In genomic region chr20:22524393-22525015, GRCh38 we compare ENCODE assay signal across 20 cellular contexts. TPM values are rescaled to one million over a fixed set of nuclear protein-coding genes. Genes with fewer than 3 reads are reported as not detected.
A peak's percentile ranks its signal among the peaks of the same experiment; 100 is the strongest.
DNase-seq lines count a peak whose midpoint lies in the region; ATAC-seq and TF ChIP-seq lines count a peak whose summit lies in the region.
"Had no signal": no experiment of that assay in that cellular context is flagged by ENCODE, and none has a peak within 500 bp of the region (broad histone marks: within the 10 kb centered on the region; RNA-seq: fewer than 3 reads in every experiment).

No MANE protein-coding gene starts in this region.

- peak overlapping the region in 1 of 2 donors; percentile 17 for H3K9ac ChIP-seq in liver (ENCODE audit: low read depth in 1 of 2, low read length in 2 of 2)
- H3K9ac ChIP-seq: KMS-11 had no signal

- DNase-seq in Caco-2: no peak
- DNase-seq in coronary artery (ENCODE audit: low spot score): peak; percentile 14
- no peak for DNase-seq in sciatic nerve (ENCODE audit: low spot score)
- DNase-seq in GM20000 (ENCODE audit: low spot score): no peak
- DNase-seq in PC-9: no peak
- DNase-seq in middle frontal gyrus (ENCODE audit: extremely low spot score, low spot score): no peak
- DNase-seq: Calu3; CD4-positive, alpha-beta memory T cell; EL; H7; HFFc6; NCI-H1417; NCI-H187; NCI-H2107 had no signal

- POLR2A ChIA-PET in Caco-2 (lab: Charles Lee) (interaction anchor here (0.7 to 2.9 kb wide), 10 partner anchors 9 to 62 kb away, joined by 3 to 62 read pairs (median 5); partner anchors contain the start of gene FOXA2), PC-9 (lab: Charles Lee; ENCODE audit: unreplicated experiment) (no interaction called here)

- TF ChIP-seq CTCF in Caco-2 (IDR thresholded peaks at IDR 0.05; ENCODE audit: insufficient read depth in 1 of 2, low read depth in 1 of 2, low read length in 1 of 2, severe bottlenecking in 1 of 2, unreplicated experiment in 1 of 2) (no peak), coronary artery (IDR thresholded peaks at IDR 0.05) (no peak), liver (IDR thresholded peaks at IDR 0.05; ENCODE audit: low read depth, low read length, missing input control) (no peak), GM20000 (IDR thresholded peaks at IDR 0.05; ENCODE audit: extremely low read depth, missing control alignments) (no peak), PC-9 (conservative IDR thresholded peaks at IDR 0.05) (no peak)

- no peak overlapping the region for H3K27ac ChIP-seq in coronary artery
- peak overlapping the region; percentile 75 to 86 for H3K27ac ChIP-seq in liver (ENCODE audit: low read depth in 1 of 2, low read length in 2 of 2)
- no peak overlapping the region for H3K27ac ChIP-seq in PC-9
- H3K27ac ChIP-seq: KMS-11 had no signal

- H3K9me3 Mint-ChIP-seq in Caco-2 (ENCODE audit: unreplicated experiment): peaks cover 8% of the 10 kb centered on the region

- peak overlapping the region; percentile 99 for H3K27ac Mint-ChIP-seq in Caco-2 (ENCODE audit: unreplicated experiment)
- H3K27ac Mint-ChIP-seq: HFFc6 had no signal

- H3K9me3 ChIP-seq in Caco-2 (no peaks in the 10 kb centered on the region), liver (ENCODE audit: control insufficient read depth in 4 of 4, low read length in 3 of 4) (no peaks in the 10 kb centered on the region), PC-9 (ENCODE audit: insufficient read depth, low read depth) (no peaks in the 10 kb centered on the region)

- BruUV-seq in Caco-2 (replicated peaks; lab: Mats Ljungman, UMichigan) (no TSS peak), PC-9 (replicated peaks; lab: Mats Ljungman, UMichigan) (no TSS peak)

- no peak for TF ChIP-seq RAD21 in liver (IDR thresholded peaks at IDR 0.05)

- no peak overlapping the region for H3K4me2 ChIP-seq in PC-9
- H3K4me2 ChIP-seq: KMS-11 had no signal

- H3K36me3 ChIP-seq in Caco-2 (ENCODE audit: control insufficient read depth, insufficient read depth, low read length) (no peaks in the 10 kb centered on the region), liver (ENCODE audit: control insufficient read depth in 4 of 4, insufficient read depth in 3 of 4, low read depth in 1 of 4, low read length in 3 of 4) (no peaks in the 10 kb centered on the region), PC-9 (ENCODE audit: low read depth) (no peaks in the 10 kb centered on the region)

- intact Hi-C loops in Caco-2 (cut with micrococcal nuclease; ENCODE audit: unreplicated experiment) (loop anchor here (1.0 to 5.0 kb wide), 4 partner anchors 12 to 122 kb away; no protein-coding TSS in a partner anchor), sciatic nerve (cut with DNase I) (loop anchor here (5.0 kb wide), 1 partner anchor 1378 kb away; no protein-coding TSS in a partner anchor), PC-9 (cut with micrococcal nuclease; ENCODE audit: unreplicated experiment) (no loop called here)

- WGBS in liver: 27% methylated on average over 6 of the region's 6 CpGs

- H4K20me1 ChIP-seq in PC-9 (ENCODE audit: insufficient read depth): no peaks in the 10 kb centered on the region

- H3K36me3 Mint-ChIP-seq in Caco-2 (ENCODE audit: insufficient read depth, unreplicated experiment): peaks cover 18% of the 10 kb centered on the region
- H3K36me3 Mint-ChIP-seq: CD4-positive, alpha-beta memory T cell had no signal

- CTCF ChIA-PET in Caco-2 (lab: Charles Lee) (interaction anchor here (0.8 to 2.1 kb wide), 7 partner anchors 10 to 72 kb away, joined by 4 to 27 read pairs (median 7); partner anchors contain the start of gene FOXA2), PC-9 (lab: Charles Lee) (no interaction called here)

- H3K27me3 Mint-ChIP-seq in Caco-2 (ENCODE audit: insufficient read depth, unreplicated experiment): no peaks in the 10 kb centered on the region
- H3K27me3 Mint-ChIP-seq: CD4-positive, alpha-beta memory T cell had no signal

- H3K4me1 ChIP-seq in Caco-2 (peaks cover 41% of the 10 kb centered on the region), liver (ENCODE audit: control insufficient read depth in 4 of 4, insufficient read depth in 4 of 4, low read length in 3 of 4) (peaks cover 13 to 49% (median 43%) of the 10 kb centered on the region in 4 donors), PC-9 (replicated peaks; ENCODE audit: insufficient read depth) (peaks cover 12% of the 10 kb centered on the region)

- H3K4me1 Mint-ChIP-seq in Caco-2 (ENCODE audit: low read depth, unreplicated experiment): peaks cover 39% of the 10 kb centered on the region
- H3K4me1 Mint-ChIP-seq: CD4-positive, alpha-beta memory T cell had no signal

- no peaks in the 10 kb centered on the region for H3K79me2 ChIP-seq in PC-9 (ENCODE audit: low read depth)

- peak; percentile 32 for ATAC-seq in sciatic nerve
- ATAC-seq: GM12878, Panc1 had no signal

- H3F3A ChIP-seq in PC-9 (ENCODE audit: insufficient read depth, low read depth): no peaks in the 10 kb centered on the region

- H3K4me3 ChIP-seq in Caco-2 (ENCODE audit: low read depth, low read length): no peak overlapping the region
- H3K4me3 ChIP-seq in coronary artery: no peak overlapping the region
- H3K4me3 ChIP-seq in liver (ENCODE audit: low read depth in 1 of 3, low read length in 3 of 3): no peak overlapping the region
- no peak overlapping the region for H3K4me3 ChIP-seq in PC-9
- H3K4me3 ChIP-seq: GM12878 had no signal

- H3K4me3 Mint-ChIP-seq in Caco-2 (ENCODE audit: unreplicated experiment): peak overlapping the region; percentile 82
- H3K4me3 Mint-ChIP-seq: CD4-positive, alpha-beta memory T cell; HFFc6 had no signal

- H2AFZ ChIP-seq in PC-9: no peak overlapping the region

- H3K27me3 ChIP-seq in Caco-2 (replicated peaks; ENCODE audit: control insufficient read depth, insufficient read depth, low read length) (no peaks in the 10 kb centered on the region), liver (ENCODE audit: control insufficient read depth in 4 of 4, insufficient read depth in 4 of 4, low read length in 3 of 4) (no peaks in the 10 kb centered on the region), PC-9 (ENCODE audit: insufficient read depth, low read depth) (no peaks in the 10 kb centered on the region)

- no peaks in the 10 kb centered on the region for H3K9me2 ChIP-seq in PC-9 (ENCODE audit: insufficient read depth)

TF ChIP-seq in liver, 16 proteins besides CTCF, POLR2A, EP300 and RAD21:
- peak; percentile 22 for TF ChIP-seq SP1 (IDR thresholded peaks at IDR 0.05)
- TF ChIP-seq HNF4A (conservative IDR thresholded peaks at IDR 0.05): peak in 1 of 2 donors; percentile 48
- peak; percentile 2 to 9 for TF ChIP-seq JUND (IDR thresholded peaks at IDR 0.05)
- TF ChIP-seq MAX (IDR thresholded peaks at IDR 0.05): no peak

RNA-seq across cellular contexts. Expression of gene FOXA2, which starts 59.9 kb away (rescaled TPM):
- total RNA-seq in Caco-2 (2022) (38.7 and 43.6 TPM in 2 replicates), liver (10 to 100 TPM in 1 of 2 donors, 1 to 10 TPM in 1; 5.2 to 10.6 TPM), sciatic nerve (not detected), PC-9 (2021) (not detected in 2 replicates)
- 10 to 100 TPM; 11.6 to 12.7 TPM for polyA plus RNA-seq in liver
- total RNA-seq: CD4-positive, alpha-beta memory T cell; GM12878; HFFc6; SK-MEL-5 had no signal
- polyA plus RNA-seq: BJ; CD4-positive, alpha-beta memory T cell; GM12878 had no signal

Comparison
In these comparisons a context has a peak if more than half of its experiments do, and no peak if none do; other contexts are left out.
1. H3K27ac ChIP-seq: peak in liver (2 of 2); none in coronary artery (0 of 2) and PC-9 (single experiment).